ENCODE assay signal across 20 cellular contexts in genomic region chr4:66252291-66252690, GRCh38.
DNase-seq lines count a peak whose midpoint lies in the region; ATAC-seq and TF ChIP-seq lines count a peak whose summit lies in the region.
"Had no signal": no experiment of that assay in that cellular context is flagged by ENCODE, and none has a peak within 500 bp of the region (broad histone marks: within the 10 kb centered on the region; RNA-seq: fewer than 3 reads in every experiment).

No MANE protein-coding gene starts in this region.

- CTCF ChIA-PET in SK-N-SH (lab: Yijun Ruan, JAX), result no interaction called here

- H3K9me3 ChIP-seq in SK-N-SH, result no peaks in the 10 kb centered on the region
- no peaks in the 10 kb centered on the region for H3K9me3 ChIP-seq in OCI-LY1 (ENCODE audit: low read length)
- H3K9me3 ChIP-seq in right atrium auricular region, result no peaks in the 10 kb centered on the region
- H3K9me3 ChIP-seq: prostate gland, SJSA1 had no signal

- H3K4me3 ChIP-seq in SK-N-SH (ENCODE audit: low read depth in 2 of 2, low read length in 1 of 2) (no peak overlapping the region), OCI-LY1 (ENCODE audit: low read depth, low read length, poor library complexity, severe bottlenecking) (no peak overlapping the region), cardiac fibroblast (replicated peaks in 1 of 2; ENCODE audit: low read depth in 2 of 2, low read length in 2 of 2) (no peak overlapping the region), right atrium auricular region (no peak overlapping the region)
- H3K4me3 ChIP-seq: gastroesophageal sphincter, prostate gland, SJSA1, smooth muscle cell had no signal

- no peak for TF ChIP-seq RAD21 in SK-N-SH (IDR thresholded peaks at IDR 0.05; ENCODE audit: low read length)

- ATAC-seq in SK-N-SH treated with all-trans-retinoic acid at 6 μM for 48 hours (no peak), HG03378 (IDR thresholded peaks at IDR 0.05; ENCODE audit: unreplicated experiment) (no peak), GM19023 (IDR thresholded peaks at IDR 0.05; ENCODE audit: unreplicated experiment) (no peak), left cardiac atrium (no peak)
- ATAC-seq: activated CD8-positive, alpha-beta T cell treated with anti-CD3 and anti-CD28 coated beads for 36 hours; gastroesophageal sphincter; left colon; natural killer cell treated with Interleukin-12 subunit alpha and Interleukin-12 subunit beta and Interleukin-15 and Interleukin-18, amount 100 ng/mL, for 72 hours had no signal

- H3K9me2 ChIP-seq in SK-N-SH, result no peaks in the 10 kb centered on the region
- H3K9me2 ChIP-seq in OCI-LY1 (ENCODE audit: low read depth, low read length), result no peaks in the 10 kb centered on the region

- H4K20me1 ChIP-seq in SK-N-SH (ENCODE audit: insufficient read depth) (no peaks in the 10 kb centered on the region), OCI-LY1 (ENCODE audit: insufficient read depth, low read length) (no peaks in the 10 kb centered on the region)

- H3K27me3 ChIP-seq in SK-N-SH (ENCODE audit: insufficient read depth) (no peaks in the 10 kb centered on the region), OCI-LY1 (ENCODE audit: insufficient read depth, low read length) (no peaks in the 10 kb centered on the region), right atrium auricular region (no peaks in the 10 kb centered on the region)
- H3K27me3 ChIP-seq: gastroesophageal sphincter, SJSA1 had no signal

- H3F3A ChIP-seq in SK-N-SH (replicated peaks; ENCODE audit: insufficient read depth), result no peaks in the 10 kb centered on the region
- no peaks in the 10 kb centered on the region for H3F3A ChIP-seq in OCI-LY1 (ENCODE audit: insufficient read depth, low read length)

- DNase-seq in SK-N-SH, result no peak
- peak; percentile 15 to 25 for DNase-seq in cardiac fibroblast (ENCODE audit: low read depth in 2 of 2)
- DNase-seq in left cardiac atrium, result no peak
- no peak for DNase-seq in right atrium auricular region (ENCODE audit: low spot score)
- DNase-seq: activated B cell treated with CpG ODN at 0.5 μM for 24 hours; activated CD8-positive, alpha-beta T cell treated with anti-CD3 and anti-CD28 coated beads for 36 hours; activated T-cell treated with anti-CD3 and anti-CD28 coated beads, Interleukin-2, amount 50 U/mL, for 48 hours; DMS153; left colon; NCI-H2029; stimulated activated CD4-positive, alpha-beta T cell treated with anti-CD3 and anti-CD28 coated beads, Interleukin-4, amount 100 ng/mL, for 24 hours had no signal

- intact Hi-C loops in left cardiac atrium (cut with DNase I), result no loop called here

- no peak for TF ChIP-seq EP300 in SK-N-SH (IDR thresholded peaks at IDR 0.05; ENCODE audit: borderline replicate concordance in 1 of 2, low read depth in 1 of 2, low read length in 1 of 2)

- H3K36me3 ChIP-seq in SK-N-SH (replicated peaks in 1 of 2; ENCODE audit: control insufficient read depth in 1 of 2, insufficient read depth in 2 of 2, low read length in 1 of 2) (no peaks in the 10 kb centered on the region), OCI-LY1 (ENCODE audit: insufficient read depth, low read length) (no peaks in the 10 kb centered on the region), right atrium auricular region (no peaks in the 10 kb centered on the region)
- H3K36me3 ChIP-seq: gastroesophageal sphincter, prostate gland, SJSA1 had no signal

- peak; percentile 35 for TF ChIP-seq CTCF in SK-N-SH (IDR thresholded peaks at IDR 0.05)
- TF ChIP-seq CTCF in OCI-LY1 (IDR thresholded peaks at IDR 0.05; ENCODE audit: low read length), result peak; percentile 23; the same call in 1 of the 2 replicates
- TF ChIP-seq CTCF in cardiac fibroblast (IDR thresholded peaks at IDR 0.05; ENCODE audit: low read depth, low read length), result peak; percentile 41
- no peak for TF ChIP-seq CTCF in right atrium auricular region (IDR thresholded peaks at IDR 0.05)

- H3K4me1 ChIP-seq in SK-N-SH (ENCODE audit: control insufficient read depth in 1 of 2, insufficient read depth in 2 of 2, low read depth in 1 of 2, low read length in 1 of 2) (no peaks in the 10 kb centered on the region), OCI-LY1 (ENCODE audit: insufficient read depth, low read length, severe bottlenecking) (no peaks in the 10 kb centered on the region), right atrium auricular region (no peaks in the 10 kb centered on the region)
- H3K4me1 ChIP-seq: gastroesophageal sphincter, prostate gland, SJSA1 had no signal

- H3K9ac ChIP-seq in SK-N-SH, result no peak overlapping the region
- no peak overlapping the region for H3K9ac ChIP-seq in OCI-LY1 (ENCODE audit: low read length)

- H2AFZ ChIP-seq in SK-N-SH (ENCODE audit: low read depth), result no peak overlapping the region
- H2AFZ ChIP-seq in OCI-LY1 (ENCODE audit: low read length), result no peak overlapping the region

- POLR2A ChIA-PET in SK-N-SH (lab: Yijun Ruan, JAX), result no interaction called here

- H3K27ac ChIP-seq in SK-N-SH (ENCODE audit: low read depth in 2 of 2, low read length in 1 of 2), result no peak overlapping the region
- H3K27ac ChIP-seq in OCI-LY1 (ENCODE audit: low read depth, low read length, poor library complexity, severe bottlenecking), result no peak overlapping the region
- H3K27ac ChIP-seq in right atrium auricular region, result no peak overlapping the region
- H3K27ac ChIP-seq: gastroesophageal sphincter, prostate gland, SJSA1 had no signal

- H3K4me2 ChIP-seq in SK-N-SH (no peak overlapping the region), OCI-LY1 (ENCODE audit: low read length) (no peak overlapping the region)
- H3K4me2 ChIP-seq: smooth muscle cell had no signal

- 4% methylated on average over 1 of the region's 1 CpG for WGBS in SK-N-SH (ENCODE audit: low lambda C conversion rate)

- H3K79me2 ChIP-seq in SK-N-SH (ENCODE audit: insufficient read depth), result no peaks in the 10 kb centered on the region
- H3K79me2 ChIP-seq in OCI-LY1 (ENCODE audit: insufficient read depth, low read length), result no peaks in the 10 kb centered on the region

TF ChIP-seq in SK-N-SH, 30 proteins besides CTCF, POLR2A, EP300 and RAD21 (continues in another document):
- TF ChIP-seq MEF2A (IDR thresholded peaks at IDR 0.05; ENCODE audit: borderline replicate concordance, low read depth) (no peak), GATA2 (CRISPR knock-in tag; IDR thresholded peaks at IDR 0.05) (no peak), GABPA (IDR thresholded peaks at IDR 0.05; ENCODE audit: low read depth) (no peak), SIN3A (IDR thresholded peaks at IDR 0.05; ENCODE audit: borderline replicate concordance, low read depth, low read length) (no peak), USF1 (IDR thresholded peaks at IDR 0.05; ENCODE audit: borderline replicate concordance, low read depth) (no peak), SMC3 (IDR thresholded peaks at IDR 0.05; ENCODE audit: low read depth, low read length) (no peak), USF2 (IDR thresholded peaks at IDR 0.05; ENCODE audit: borderline replicate concordance, low read depth, low read length) (no peak)

TF ChIP-seq in SK-N-SH treated with all-trans-retinoic acid at 6 μM for 48 hours, 23 proteins besides CTCF, POLR2A, EP300 and RAD21:
- TF ChIP-seq ZFP3 (CRISPR knock-in tag; IDR thresholded peaks at IDR 0.05), result no peak

Comparison
In these comparisons a context has a peak if more than half of its experiments do, and no peak if none do; other contexts are left out.
1. DNase-seq: peak in cardiac fibroblast (2 of 2); none in SK-N-SH (single experiment), left cardiac atrium (single experiment) and right atrium auricular region (single experiment).
2. CTCF ChIP-seq: peak in SK-N-SH (single experiment), OCI-LY1 (single experiment) and cardiac fibroblast (single experiment); none in right atrium auricular region (0 of 2).